8 cellular contexts compared by ENCODE assay signal in the genomic region with DNA sequence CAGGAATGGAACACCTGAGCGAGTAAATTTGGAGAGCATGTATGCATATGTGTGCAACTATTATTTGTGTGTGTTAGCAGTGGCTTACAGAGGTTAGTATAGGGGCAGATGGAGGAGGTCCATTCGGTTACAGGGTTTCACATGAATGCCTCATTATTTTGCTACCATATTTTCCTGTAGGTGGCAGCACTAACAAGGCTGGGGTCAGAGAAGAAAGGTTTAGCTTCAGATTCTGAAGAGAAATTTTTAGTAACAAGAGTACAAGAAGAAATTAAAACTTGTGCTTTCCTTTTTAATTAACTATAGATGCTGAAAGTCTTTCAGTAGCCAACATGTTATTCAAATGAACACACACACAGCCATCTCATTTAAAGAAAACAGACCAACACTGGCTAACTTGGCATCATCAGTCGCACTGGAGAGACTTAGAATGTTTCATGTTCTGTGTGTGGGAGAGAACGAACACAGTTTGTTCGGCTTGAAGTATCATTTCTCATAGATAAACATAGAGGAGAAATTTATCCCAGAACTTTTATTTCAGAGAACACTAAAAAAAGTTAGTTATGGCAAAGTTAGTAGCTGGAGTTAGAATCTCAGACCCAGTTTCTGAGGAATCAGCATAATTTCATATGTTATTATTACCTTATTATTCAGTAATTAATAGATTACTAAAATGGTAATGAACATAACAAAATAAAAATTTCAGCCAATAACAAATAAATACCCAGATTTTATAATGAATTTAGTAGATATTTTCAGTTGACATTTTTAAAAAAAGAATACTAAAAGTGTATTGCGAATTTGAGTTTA.
DNase-seq lines count a peak whose midpoint lies in the region; ATAC-seq, FAIRE-seq and TF ChIP-seq lines count a peak whose summit lies in the region.

No MANE protein-coding gene starts in this region.

- no peaks in the 10 kb centered on the region for H3K9me3 ChIP-seq in lung (ENCODE audit: control insufficient read depth in 2 of 2, insufficient read depth in 1 of 2, low read length in 1 of 2)

- no peak overlapping the region for H3K27ac ChIP-seq in lung (ENCODE audit: low read depth in 1 of 2, low read length in 1 of 2)

- ATAC-seq in HG03135 (IDR thresholded peaks at IDR 0.05; ENCODE audit: unreplicated experiment) (peak; percentile 84), lung (ENCODE audit: insufficient read depth, low FRiP score) (peak; percentile 47)

- peak; percentile 43 for FAIRE-seq in colon (lab: Jason Lieb, UNC)

- no peaks in the 10 kb centered on the region for H3K36me3 ChIP-seq in lung (ENCODE audit: control insufficient read depth in 2 of 2, insufficient read depth in 2 of 2, low read length in 2 of 2)

- peak; percentile 69 for DNase-seq in DMS53 (lab: John Stamatoyannopoulos, UW)
- peak; percentile 8 for DNase-seq in GM19240 (ENCODE audit: insufficient read length, low spot score)
- peak; percentile 25 for DNase-seq in NCI-H82 treated with DMSO at 0.1 percent for 48 hours (lab: John Stamatoyannopoulos, UW; ENCODE audit: unreplicated experiment)
- no peak for DNase-seq in lung (ENCODE audit: low spot score)
- DNase-seq in activated naive CD4-positive, alpha-beta T cell (lab: John Stamatoyannopoulos, UW), result no peak
- no peak for DNase-seq in stimulated activated CD8-positive, alpha-beta memory T cell treated with anti-CD3 and anti-CD28 coated beads, Interleukin-4, amount 100 ng/mL, for 48 hours

- H3K27me3 ChIP-seq in lung (ENCODE audit: control insufficient read depth, insufficient read depth), result no peaks in the 10 kb centered on the region

- H3K4me3 ChIP-seq in lung, result no peak overlapping the region

- peak; percentile 38 for TF ChIP-seq CTCF in lung (IDR thresholded peaks at IDR 0.05; ENCODE audit: control extremely low read depth, extremely low read depth)

- 53 to 56% methylated on average over 6 of the region's 6 CpGs for WGBS in lung, 2 donors

- H3K4me1 ChIP-seq in lung (ENCODE audit: control insufficient read depth in 2 of 2, insufficient read depth in 2 of 2, low read length in 2 of 2), result no peaks in the 10 kb centered on the region

Comparison
In these comparisons a context has a peak if more than half of its experiments do, and no peak if none do; other contexts are left out.
1. DNase-seq: peak in DMS53 (single experiment), GM19240 (single experiment) and NCI-H82 treated with DMSO at 0.1 percent for 48 hours (single experiment); none in lung (single experiment), activated naive CD4-positive, alpha-beta T cell (0 of 4) and stimulated activated CD8-positive, alpha-beta memory T cell treated with anti-CD3 and anti-CD28 coated beads, Interleukin-4, amount 100 ng/mL, for 48 hours (single experiment).